Comparison of ENCODE assay signal across 8 cellular contexts in the genomic region with DNA sequence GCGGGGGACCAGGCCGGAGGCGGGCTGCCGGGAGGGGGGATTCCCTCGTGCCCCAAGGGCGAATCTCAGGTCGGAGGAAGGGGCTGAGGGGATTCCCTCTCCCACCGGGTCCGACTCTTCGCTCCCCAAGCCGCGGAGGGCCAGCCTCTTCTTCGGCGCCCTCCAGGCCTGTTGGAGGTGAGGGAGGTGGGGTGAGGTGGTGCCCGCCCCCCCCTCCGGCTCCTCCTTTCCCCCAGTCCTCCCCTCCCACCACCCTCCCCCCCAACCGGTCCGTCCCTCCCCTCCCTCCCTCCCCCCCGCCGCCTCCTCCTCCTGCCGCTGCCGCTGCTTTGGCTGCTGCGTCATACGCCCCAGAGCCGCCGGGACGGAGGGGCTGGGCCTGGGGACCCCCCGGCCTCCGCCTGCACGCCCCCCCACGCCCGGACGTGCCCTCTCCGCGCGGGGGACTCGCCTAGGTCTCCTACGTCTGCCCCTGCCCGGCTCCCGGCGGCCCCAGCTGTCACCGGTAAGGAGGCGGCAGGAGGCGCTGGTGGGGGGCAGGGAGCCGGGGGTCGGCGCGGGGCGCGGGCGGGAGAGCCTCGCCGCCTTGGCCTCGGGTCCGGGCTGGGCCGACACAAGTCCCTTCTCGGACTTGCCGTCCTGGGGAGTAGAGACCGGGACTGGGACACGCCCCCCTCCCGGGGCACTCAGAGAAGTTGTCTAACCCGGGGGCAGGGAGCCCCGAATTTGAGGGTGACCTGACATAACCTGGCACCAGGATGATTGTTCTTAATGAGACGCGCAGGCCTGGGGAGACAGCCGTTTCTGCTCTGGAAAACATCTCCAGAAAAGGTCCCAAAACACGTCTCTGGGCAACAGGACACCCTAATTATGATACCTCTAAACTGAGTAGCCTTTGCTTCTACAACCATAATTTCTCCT. TPM values are rescaled to one million over a fixed set of nuclear protein-coding genes. Genes with fewer than 3 reads are reported as not detected.
DNase-seq lines count a peak whose midpoint lies in the region; ATAC-seq and TF ChIP-seq lines count a peak whose summit lies in the region.

TSS of gene PHF1 (plus strand) at position 304 of the 921 bp plus-strand sequence. CDS start 1,250 bp downstream, outside the sequence.

- H3K36me3 Mint-ChIP-seq in chondrocyte (ENCODE audit: low read depth) = peaks cover 12% of the 10 kb centered on the region

- H3K9me3 Mint-ChIP-seq in chondrocyte (ENCODE audit: low read depth) = no peaks in the 10 kb centered on the region

- H3K36me3 ChIP-seq in kidney epithelial cell (ENCODE audit: control insufficient read depth, insufficient read depth, low read length) = peaks cover 5% of the 10 kb centered on the region

- no peaks in the 10 kb centered on the region for H3K27me3 Mint-ChIP-seq in chondrocyte (ENCODE audit: low read depth)

- peak within 1 kb of the TSS; percentile 84 for H3K4me3 Mint-ChIP-seq in chondrocyte (ENCODE audit: unreplicated experiment)

- DNase-seq in G401 (ENCODE audit: low spot score) = no peak
- DNase-seq in chondrocyte (ENCODE audit: low spot score) = no peak
- no peak for DNase-seq in kidney epithelial cell (ENCODE audit: low read depth)
- peak; percentile 64 for DNase-seq in stimulated activated CD8-positive, alpha-beta memory T cell treated with anti-CD3 and anti-CD28 coated beads, Interleukin-4, amount 100 ng/mL, for 24 hours (ENCODE audit: low read depth)
- DNase-seq in DMS153 (lab: John Stamatoyannopoulos, UW) = no peak

- peak within 1 kb of the TSS; percentile 92 for H3K27ac Mint-ChIP-seq in chondrocyte (ENCODE audit: unreplicated experiment)

- ATAC-seq in GM19452 (IDR thresholded peaks at IDR 0.05; ENCODE audit: unreplicated experiment) = peak; percentile 32
- ATAC-seq in HG03520 (IDR thresholded peaks at IDR 0.05; ENCODE audit: unreplicated experiment) = peak; percentile 31
- ATAC-seq in SK-N-SH treated with all-trans-retinoic acid at 6 μM for 48 hours = peak; percentile 41

- peaks cover 36% of the 10 kb centered on the region for H3K4me1 Mint-ChIP-seq in chondrocyte (ENCODE audit: low read depth)

- H3K4me3 ChIP-seq in kidney epithelial cell (ENCODE audit: low read depth, low read length) = peak within 1 kb of the TSS; percentile 51

- TF ChIP-seq CTCF in chondrocyte (IDR thresholded peaks at IDR 0.05) (peak; percentile 59), kidney epithelial cell (IDR thresholded peaks at IDR 0.05; ENCODE audit: insufficient read depth, low read length, poor library complexity, severe bottlenecking) (no peak)

- in situ Hi-C loops in G401 (cut with HindIII; ENCODE audit: low sequenced_read_pairs) = no loop called here

- no peaks in the 10 kb centered on the region for H3K27me3 ChIP-seq in kidney epithelial cell (ENCODE audit: control insufficient read depth, insufficient read depth, low read length)

TF ChIP-seq in SK-N-SH treated with all-trans-retinoic acid at 6 μM for 48 hours, 23 proteins besides CTCF, POLR2A, EP300 and RAD21:
- TF ChIP-seq SNAI2 (CRISPR knock-in tag; IDR thresholded peaks at IDR 0.05) (no peak), ZNF565 (CRISPR knock-in tag; conservative IDR thresholded peaks at IDR 0.05; ENCODE audit: low read depth) (no peak), ZFP30 (CRISPR knock-in tag; IDR thresholded peaks at IDR 0.05) (no peak), TCF4 (CRISPR knock-in tag; IDR thresholded peaks at IDR 0.05; ENCODE audit: borderline replicate concordance) (no peak), PATZ1 (CRISPR knock-in tag; IDR thresholded peaks at IDR 0.05; ENCODE audit: borderline replicate concordance) (no peak), RARB (CRISPR knock-in tag; IDR thresholded peaks at IDR 0.05) (no peak), CSDC2 (CRISPR knock-in tag; IDR thresholded peaks at IDR 0.05) (no peak), ESRRG (CRISPR knock-in tag; IDR thresholded peaks at IDR 0.05) (no peak), GLIS3 (CRISPR knock-in tag; IDR thresholded peaks at IDR 0.05) (no peak), BACH2 (CRISPR knock-in tag; IDR thresholded peaks at IDR 0.05; ENCODE audit: borderline replicate concordance) (no peak)
- TF ChIP-seq, protein P1, sequence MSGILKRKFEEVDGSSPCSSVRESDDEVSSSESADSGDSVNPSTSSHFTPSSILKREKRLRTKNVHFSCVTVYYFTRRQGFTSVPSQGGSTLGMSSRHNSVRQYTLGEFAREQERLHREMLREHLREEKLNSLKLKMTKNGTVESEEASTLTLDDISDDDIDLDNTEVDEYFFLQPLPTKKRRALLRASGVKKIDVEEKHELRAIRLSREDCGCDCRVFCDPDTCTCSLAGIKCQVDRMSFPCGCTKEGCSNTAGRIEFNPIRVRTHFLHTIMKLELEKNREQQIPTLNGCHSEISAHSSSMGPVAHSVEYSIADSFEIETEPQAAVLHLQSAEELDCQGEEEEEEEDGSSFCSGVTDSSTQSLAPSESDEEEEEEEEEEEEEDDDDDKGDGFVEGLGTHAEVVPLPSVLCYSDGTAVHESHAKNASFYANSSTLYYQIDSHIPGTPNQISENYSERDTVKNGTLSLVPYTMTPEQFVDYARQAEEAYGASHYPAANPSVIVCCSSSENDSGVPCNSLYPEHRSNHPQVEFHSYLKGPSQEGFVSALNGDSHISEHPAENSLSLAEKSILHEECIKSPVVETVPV (CRISPR knock-in tag; IDR thresholded peaks at IDR 0.05) = no peak
- TF ChIP-seq, protein P2, sequence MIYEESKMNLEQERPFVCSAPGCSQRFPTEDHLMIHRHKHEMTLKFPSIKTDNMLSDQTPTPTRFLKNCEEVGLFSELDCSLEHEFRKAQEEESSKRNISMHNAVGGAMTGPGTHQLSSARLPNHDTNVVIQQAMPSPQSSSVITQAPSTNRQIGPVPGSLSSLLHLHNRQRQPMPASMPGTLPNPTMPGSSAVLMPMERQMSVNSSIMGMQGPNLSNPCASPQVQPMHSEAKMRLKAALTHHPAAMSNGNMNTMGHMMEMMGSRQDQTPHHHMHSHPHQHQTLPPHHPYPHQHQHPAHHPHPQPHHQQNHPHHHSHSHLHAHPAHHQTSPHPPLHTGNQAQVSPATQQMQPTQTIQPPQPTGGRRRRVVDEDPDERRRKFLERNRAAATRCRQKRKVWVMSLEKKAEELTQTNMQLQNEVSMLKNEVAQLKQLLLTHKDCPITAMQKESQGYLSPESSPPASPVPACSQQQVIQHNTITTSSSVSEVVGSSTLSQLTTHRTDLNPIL (CRISPR knock-in tag; IDR thresholded peaks at IDR 0.05; ENCODE audit: low read depth) = no peak
TF ChIP-seq in SK-N-SH treated with all-trans-retinoic acid at 6 μM for 48 hours: peak in this region for 0.

RNA-seq across cellular contexts. Expression of gene PHF1, which starts in this region (rescaled TPM):
- total RNA-seq in G401 (2014; rRNA removed; shearing (Covaris generic)) = 26.0 and 38.0 TPM in 2 replicates
- 39.0 to 43.2 TPM (median 42.7 TPM) in 3 replicates for total RNA-seq in chondrocyte
- total RNA-seq in kidney epithelial cell = 27.9 and 28.0 TPM in 2 replicates
